29 cellular contexts compared by ENCODE assay signal in genomic region chr3:33971055-33971454, GRCh38.
"Had no signal": no experiment of that assay in that cellular context is flagged by ENCODE, and none has a peak within 500 bp of the region (broad histone marks: within the 10 kb centered on the region; RNA-seq: fewer than 3 reads in every experiment).

No MANE protein-coding gene starts in this region.

- DNase-seq: natural killer cell; occipital lobe; ovary; posterior cingulate gyrus; psoas muscle; right cardiac atrium; right lobe of liver; sigmoid colon; small intestine; stimulated activated CD4-positive, alpha-beta T cell treated with anti-CD3 and anti-CD28 coated beads, Interleukin-15, amount 100 ng/mL, for 24 hours; stimulated activated CD4-positive, alpha-beta T cell treated with anti-CD3 and anti-CD28 coated beads, Interleukin-2, amount 100 ng/mL, for 24 hours; stimulated activated CD4-positive, alpha-beta T cell treated with anti-CD3 and anti-CD28 coated beads, Interleukin-2, amount 100 ng/mL, for 48 hours; stimulated activated CD4-positive, alpha-beta T cell treated with anti-CD3 and anti-CD28 coated beads, Interleukin-4, amount 100 ng/mL, for 24 hours; stimulated activated naive CD4-positive, alpha-beta T cell; stimulated activated naive CD8-positive, alpha-beta T cell treated with anti-CD3 and anti-CD28 coated beads, Interleukin-15, amount 100 ng/mL, for 72 hours; stimulated activated naive CD8-positive, alpha-beta T cell treated with anti-CD3 and anti-CD28 coated beads, Interleukin-15, Interleukin-2, amounts not matched to agents 100 U/mL and 50 U/mL, for 24 hours; substantia nigra; testis; tibial artery; transverse colon; upper lobe of right lung; uterus had no signal

- H3K9me3 Mint-ChIP-seq: stimulated activated effector memory CD8-positive, alpha-beta T cell treated with anti-CD3 and anti-CD28 coated beads, Interleukin-12 subunit alpha, Interleukin-12 subunit beta, amount 100 ng/mL, for 72 hours had no signal

- H3K4me3 Mint-ChIP-seq: natural killer cell; nephron; neural progenitor cell; stimulated activated effector memory CD8-positive, alpha-beta T cell treated with anti-CD3 and anti-CD28 coated beads, Interleukin-12 subunit alpha, Interleukin-12 subunit beta, amount 100 ng/mL, for 72 hours; stimulated activated naive CD8-positive, alpha-beta T cell treated with anti-CD3 and anti-CD28 coated beads, Interleukin-15, amount 100 ng/mL, for 72 hours; type B pancreatic cell had no signal

- H3K9ac ChIP-seq: neural progenitor cell, parathyroid adenoma had no signal

- ATAC-seq: natural killer cell; psoas muscle; right cardiac atrium; right lobe of liver; stimulated activated effector memory CD8-positive, alpha-beta T cell treated with anti-CD3 and anti-CD28 coated beads, Interleukin-12 subunit alpha, Interleukin-12 subunit beta, amount 100 ng/mL, for 72 hours; stimulated activated naive CD8-positive, alpha-beta T cell treated with anti-CD3 and anti-CD28 coated beads, Interleukin-15, amount 100 ng/mL, for 72 hours; stimulated activated naive CD8-positive, alpha-beta T cell treated with anti-CD3 and anti-CD28 coated beads, Interleukin-15, Interleukin-2, amounts not matched to agents 100 U/mL and 50 U/mL, for 24 hours; upper lobe of right lung had no signal

- H2AFZ ChIP-seq: neural progenitor cell, parathyroid adenoma had no signal

- H3K4me2 ChIP-seq: neural progenitor cell had no signal

- H3K27ac Mint-ChIP-seq: natural killer cell; nephron; neural progenitor cell; progenitor cell of endocrine pancreas; stimulated activated effector memory CD8-positive, alpha-beta T cell treated with anti-CD3 and anti-CD28 coated beads, Interleukin-12 subunit alpha, Interleukin-12 subunit beta, amount 100 ng/mL, for 72 hours; stimulated activated naive CD8-positive, alpha-beta T cell treated with anti-CD3 and anti-CD28 coated beads, Interleukin-15, amount 100 ng/mL, for 72 hours; type B pancreatic cell had no signal

- H3K27me3 ChIP-seq: neural progenitor cell, ovary, right lobe of liver, sigmoid colon, suprapubic skin, testis, tibial artery, transverse colon, upper lobe of right lung, uterus had no signal

- H3K36me3 ChIP-seq: neural progenitor cell, ovary, right lobe of liver, sigmoid colon, suprapubic skin, tibial artery, transverse colon, upper lobe of right lung, uterus had no signal

- H3K27ac ChIP-seq: neural progenitor cell, ovary, parathyroid adenoma, psoas muscle, right lobe of liver, sigmoid colon, suprapubic skin, testis, tibial artery, transverse colon, upper lobe of right lung, uterus had no signal

- H3K4me1 ChIP-seq: neural progenitor cell, parathyroid adenoma, psoas muscle, right lobe of liver, sigmoid colon, suprapubic skin, testis, tibial artery, transverse colon, upper lobe of right lung, uterus had no signal

- H3K27me3 Mint-ChIP-seq: stimulated activated naive CD8-positive, alpha-beta T cell treated with anti-CD3 and anti-CD28 coated beads, Interleukin-15, amount 100 ng/mL, for 72 hours; type B pancreatic cell had no signal

- H3K4me3 ChIP-seq: neural progenitor cell, ovary, psoas muscle, right lobe of liver, sigmoid colon, suprapubic skin, testis, tibial artery, transverse colon, upper lobe of right lung, uterus had no signal

- H3K79me2 ChIP-seq: parathyroid adenoma had no signal

- H3K4me1 Mint-ChIP-seq: nephron; neural progenitor cell; stimulated activated effector memory CD8-positive, alpha-beta T cell treated with anti-CD3 and anti-CD28 coated beads, Interleukin-12 subunit alpha, Interleukin-12 subunit beta, amount 100 ng/mL, for 72 hours; stimulated activated naive CD8-positive, alpha-beta T cell treated with anti-CD3 and anti-CD28 coated beads, Interleukin-15, amount 100 ng/mL, for 72 hours had no signal

- H3K9me3 ChIP-seq: ovary, psoas muscle, right lobe of liver, testis, transverse colon, upper lobe of right lung, uterus had no signal

- FAIRE-seq: small intestine had no signal

- H3K36me3 Mint-ChIP-seq: stimulated activated effector memory CD8-positive, alpha-beta T cell treated with anti-CD3 and anti-CD28 coated beads, Interleukin-12 subunit alpha, Interleukin-12 subunit beta, amount 100 ng/mL, for 72 hours; type B pancreatic cell had no signal
